In the genomic region with DNA sequence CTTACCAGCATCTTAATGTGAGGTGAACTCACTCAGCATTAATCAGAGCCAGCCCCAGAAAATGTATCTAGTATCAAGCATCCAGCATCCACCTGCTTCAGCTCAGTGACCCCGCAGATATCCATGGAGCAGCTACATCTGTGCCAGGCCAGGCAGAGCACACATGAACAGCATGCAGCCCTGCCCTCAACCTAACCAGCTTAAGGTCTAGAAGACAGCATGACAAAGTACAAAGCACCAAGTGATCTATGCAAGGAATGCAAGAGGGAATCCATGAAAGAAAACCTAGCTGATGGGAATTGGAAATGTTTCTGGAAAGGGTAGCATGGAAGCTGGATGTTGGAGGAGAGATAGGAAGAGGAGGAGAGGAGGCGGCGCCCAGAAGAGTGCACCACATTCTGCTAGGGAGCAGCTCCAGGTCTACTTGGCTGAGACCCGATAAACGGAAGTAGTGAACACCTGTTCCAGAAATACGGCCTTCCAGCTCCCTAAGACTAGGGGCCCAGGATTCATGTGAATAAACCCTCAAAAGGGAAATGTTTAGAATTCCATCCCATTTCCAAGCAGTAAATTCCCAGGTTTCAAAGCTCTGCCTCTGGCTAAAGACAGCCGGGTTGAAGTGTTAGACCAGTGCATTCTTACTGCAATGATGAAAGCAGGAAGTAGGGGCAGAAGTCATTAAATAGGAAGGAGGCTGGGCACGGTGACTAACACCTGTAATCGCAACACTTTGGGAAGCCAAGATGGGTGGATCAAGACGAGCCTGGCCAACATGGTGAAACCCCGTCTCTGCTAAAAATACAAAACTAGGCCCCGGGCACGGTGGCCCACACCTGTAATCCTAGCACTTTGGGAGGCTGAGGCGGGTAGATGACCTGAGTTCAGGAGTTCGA, we compare ENCODE assay signal across 9 cellular contexts. TPM values are rescaled to one million over a fixed set of nuclear protein-coding genes. Genes with fewer than 3 reads are reported as not detected.
DNase-seq lines count a peak whose midpoint lies in the region; ATAC-seq and TF ChIP-seq lines count a peak whose summit lies in the region.
"Had no signal": no experiment of that assay in that cellular context is flagged by ENCODE, and none has a peak within 500 bp of the region (broad histone marks: within the 10 kb centered on the region; RNA-seq: fewer than 3 reads in every experiment).

No MANE protein-coding gene starts in this region.

- peaks cover 21% of the 10 kb centered on the region for H3K36me3 ChIP-seq in SJCRH30
- peaks cover 33% of the 10 kb centered on the region for H3K36me3 ChIP-seq in skeletal muscle satellite cell (ENCODE audit: insufficient read depth, low read length)

- TF ChIP-seq CTCF in foreskin fibroblast (IDR thresholded peaks at IDR 0.05; ENCODE audit: low read depth, low read length): no peak

- no peaks in the 10 kb centered on the region for H3K9me3 ChIP-seq in SJCRH30 (replicated peaks)
- H3K9me3 ChIP-seq in skeletal muscle satellite cell (replicated peaks; ENCODE audit: low read length): no peaks in the 10 kb centered on the region

- DNase-seq in SIG-M5 treated with dmso at 0.1 percent for 504 hours (lab: John Stamatoyannopoulos, UW; ENCODE audit: unreplicated experiment) (peak; percentile 48), SIG-M5 (lab: John Stamatoyannopoulos, UW) (no peak), SJCRH30 (peak; percentile 38 to 55), foreskin fibroblast (peak; percentile 75 to 81), superior temporal gyrus (ENCODE audit: extremely low spot score) (no peak), NCI-H1105 (lab: John Stamatoyannopoulos, UW) (no peak)
- DNase-seq: NCI-H2081 treated with DMSO at 0.1 percent for 48 hours had no signal

- H3K27me3 ChIP-seq in SJCRH30: no peaks in the 10 kb centered on the region
- H3K27me3 ChIP-seq in skeletal muscle satellite cell (ENCODE audit: control insufficient read depth, insufficient read depth, low read length): no peaks in the 10 kb centered on the region

- H3K27ac ChIP-seq in SJCRH30: peak overlapping the region; percentile 46; the same call in 1 of the 2 replicates

- H3K4me1 ChIP-seq in SJCRH30 (peaks cover 11% of the 10 kb centered on the region; the same call in 1 of the 2 replicates), skeletal muscle satellite cell (ENCODE audit: control insufficient read depth, insufficient read depth, low read length) (peaks cover 22% of the 10 kb centered on the region)

- H3K9ac ChIP-seq in skeletal muscle satellite cell (ENCODE audit: low read depth, low read length): no peak overlapping the region

- peak overlapping the region; percentile 14 for H3K4me2 ChIP-seq in skeletal muscle satellite cell (ENCODE audit: low read length)

- H3K4me3 ChIP-seq in SJCRH30 (no peak overlapping the region), foreskin fibroblast (ENCODE audit: low read depth in 1 of 2, low read length in 2 of 2) (no peak overlapping the region), skeletal muscle satellite cell (ENCODE audit: low read length) (no peak overlapping the region)

- ATAC-seq in HG03039 (IDR thresholded peaks at IDR 0.05; ENCODE audit: unreplicated experiment): no peak

RNA-seq across cellular contexts. Expression of gene L3MBTL2, which starts 23.5 kb away (rescaled TPM):
- total RNA-seq in SJCRH30 (2014; rRNA removed; shearing (Covaris generic)): 21.6 and 22.5 TPM in 2 replicates
- 18.3 and 26.0 TPM in 2 replicates for total RNA-seq in skeletal muscle satellite cell (2012; rRNA removed)

RNA-seq across cellular contexts. Expression of gene CHADL, which starts 59.1 kb away (rescaled TPM):
- total RNA-seq in SJCRH30 (2014; rRNA removed; shearing (Covaris generic)): 1.9 and 2.9 TPM in 2 replicates
- 0.25 and 0.66 TPM in 2 replicates for total RNA-seq in skeletal muscle satellite cell (2012; rRNA removed)

Comparison
In these comparisons a context has a peak if more than half of its experiments do, and no peak if none do; other contexts are left out.
1. DNase-seq: peak in SIG-M5 treated with dmso at 0.1 percent for 504 hours (single experiment), SJCRH30 (2 of 2) and foreskin fibroblast (2 of 2); none in SIG-M5 (single experiment), superior temporal gyrus (single experiment) and NCI-H1105 (single experiment).